In the genomic region with DNA sequence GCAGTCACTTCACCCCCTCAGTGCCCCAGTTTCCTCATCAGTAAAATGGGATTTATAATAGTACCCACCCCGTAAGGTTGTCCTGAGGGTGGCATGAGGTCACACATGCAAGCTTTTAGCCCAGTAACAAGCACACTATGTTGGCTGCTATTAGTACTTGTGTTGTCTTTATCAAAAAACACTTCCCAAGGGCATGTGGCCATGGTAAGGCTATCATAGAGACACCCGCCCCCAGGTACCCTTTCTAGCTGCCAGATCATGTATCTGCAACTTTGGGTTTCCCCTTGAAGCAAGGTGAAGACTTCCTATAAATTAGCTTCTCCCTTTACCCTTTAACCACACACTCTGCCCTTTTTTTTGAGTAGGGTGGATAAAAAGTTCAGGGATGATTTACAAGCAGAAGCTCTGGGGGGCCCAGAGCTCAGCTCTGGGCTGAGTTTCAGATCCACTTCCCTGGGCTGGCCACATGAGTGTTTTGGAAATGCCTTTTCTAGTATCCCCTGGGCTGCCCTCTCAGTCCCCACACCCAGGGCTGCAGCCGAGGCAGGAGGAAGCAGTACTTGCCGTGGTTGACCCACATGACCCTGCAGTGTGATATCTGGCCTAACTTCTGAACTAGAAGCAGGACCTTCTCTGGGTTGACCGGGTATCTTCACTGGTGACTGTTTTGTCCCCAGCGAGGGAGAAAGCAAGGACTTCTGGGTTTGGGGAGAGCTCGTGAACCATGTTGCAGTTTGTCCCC, we compare ENCODE assay signal across 1 cellular context.
TF ChIP-seq lines count a peak whose summit lies in the region.

No MANE protein-coding gene starts in this region.

TF ChIP-seq in H1, 55 proteins besides CTCF, POLR2A, EP300 and RAD21:
- TF ChIP-seq SIN3A (conservative IDR thresholded peaks at IDR 0.05 in 1 of 2, IDR thresholded peaks at IDR 0.05 in 1 of 2; ENCODE audit: low read depth in 1 of 2, low read length in 2 of 2): no peak
- no peak for TF ChIP-seq CEBPB (IDR thresholded peaks at IDR 0.05; ENCODE audit: low read depth, low read length)
- no peak for TF ChIP-seq POU5F1 (IDR thresholded peaks at IDR 0.05; ENCODE audit: low read depth, low read length)
- TF ChIP-seq SUZ12 (IDR thresholded peaks at IDR 0.05; ENCODE audit: low read length): no peak
- no peak for TF ChIP-seq RFX5 (IDR thresholded peaks at IDR 0.05; ENCODE audit: borderline replicate concordance, low read depth, low read length)
- no peak for TF ChIP-seq TBP (IDR thresholded peaks at IDR 0.05; ENCODE audit: low read depth, low read length)
- TF ChIP-seq CHD1 (IDR thresholded peaks at IDR 0.05; ENCODE audit: low read depth, low read length): no peak
- TF ChIP-seq GABPA (IDR thresholded peaks at IDR 0.05; ENCODE audit: borderline replicate concordance, insufficient read depth, low read length): no peak
- no peak for TF ChIP-seq EZH2 (IDR thresholded peaks at IDR 0.05; ENCODE audit: low read depth, low read length, severe bottlenecking)
- no peak for TF ChIP-seq RBBP5 (IDR thresholded peaks at IDR 0.05; ENCODE audit: borderline replicate concordance, low read depth, low read length)
- no peak for TF ChIP-seq YY1 (IDR thresholded peaks at IDR 0.05; ENCODE audit: low read depth, low read length)
- TF ChIP-seq HDAC2 (IDR thresholded peaks at IDR 0.05; ENCODE audit: borderline replicate concordance in 1 of 2, low read depth in 2 of 2, low read length in 2 of 2): no peak
- no peak for TF ChIP-seq JUND (IDR thresholded peaks at IDR 0.05; ENCODE audit: low read length)
- no peak for TF ChIP-seq CHD2 (IDR thresholded peaks at IDR 0.05; ENCODE audit: low read length)
- no peak for TF ChIP-seq SAP30 (IDR thresholded peaks at IDR 0.05; ENCODE audit: insufficient read depth, insufficient replicate concordance, low read length)
- no peak for TF ChIP-seq ZNF274 (IDR thresholded peaks at IDR 0.05; ENCODE audit: borderline replicate concordance, extremely low read depth, low read length)
